Comparison of ENCODE assay signal across 7 cellular contexts in the genomic region with DNA sequence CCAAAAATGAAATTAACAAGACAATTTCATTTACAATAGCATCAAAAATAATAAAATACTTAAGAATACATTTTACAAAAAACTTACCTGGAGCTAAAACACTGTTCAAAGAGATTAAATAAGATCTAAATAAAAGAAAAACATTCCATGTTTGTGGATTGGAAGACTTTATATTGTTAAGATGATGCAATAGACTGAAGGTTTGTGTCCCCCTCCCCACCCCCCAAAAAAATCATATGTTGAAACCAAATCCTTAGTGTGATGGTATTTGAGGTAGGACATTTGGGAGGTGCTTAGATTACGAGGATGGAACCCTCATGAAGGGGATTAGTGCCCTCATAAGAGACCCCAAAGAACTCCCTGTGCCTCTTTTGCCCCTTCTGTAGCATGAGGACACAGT.
"Had no signal": no experiment of that assay in that cellular context is flagged by ENCODE, and none has a peak within 500 bp of the region (broad histone marks: within the 10 kb centered on the region; RNA-seq: fewer than 3 reads in every experiment).

No MANE protein-coding gene starts in this region.

- H3K4me3 ChIP-seq: GM12878 had no signal

- FAIRE-seq: GM12878, GM12891, GM12892, GM18507, GM19239 had no signal

- ATAC-seq: GM12878 had no signal

- DNase-seq: GDM1, GF-D8 had no signal
